In genomic region chr2:128277961-128278681, GRCh38 we compare ENCODE assay signal across 21 cellular contexts. TPM values are rescaled to one million over a fixed set of nuclear protein-coding genes. Genes with fewer than 3 reads are reported as not detected.
A peak's percentile ranks its signal among the peaks of the same experiment; 100 is the strongest.
DNase-seq lines count a peak whose midpoint lies in the region; ATAC-seq and TF ChIP-seq lines count a peak whose summit lies in the region.
"Had no signal": no experiment of that assay in that cellular context is flagged by ENCODE, and none has a peak within 500 bp of the region (broad histone marks: within the 10 kb centered on the region; RNA-seq: fewer than 3 reads in every experiment).

No MANE protein-coding gene starts in this region.

- peaks cover 18% of the 10 kb centered on the region for H3K4me1 ChIP-seq in ovary (ENCODE audit: insufficient read depth)
- H3K4me1 ChIP-seq: colonic mucosa had no signal

- TF ChIP-seq EP300 in ovary (IDR thresholded peaks at IDR 0.05): no peak

- H3K27me3 Mint-ChIP-seq in CD14-positive monocyte (ENCODE audit: low read depth in 3 of 3) (no peaks in the 10 kb centered on the region), T-helper 17 cell (no peaks in the 10 kb centered on the region)
- no peaks in the 10 kb centered on the region for H3K27me3 Mint-ChIP-seq in activated CD4-positive, alpha-beta T cell treated with anti-CD3 and anti-CD28 coated beads, Interleukin-2, amount 10 ng/mL, durations not matched to agents 24 days and 14 days
- H3K27me3 Mint-ChIP-seq: activated naive CD4-positive, alpha-beta T cell treated with anti-CD3 and anti-CD28 coated beads, Interleukin-2, amount 50 U/mL, for 24 hours had no signal

- peaks cover 24 to 45% of the 10 kb centered on the region in 2 donors for H3K36me3 Mint-ChIP-seq in CD14-positive monocyte
- H3K36me3 Mint-ChIP-seq in T-helper 17 cell (ENCODE audit: low read depth): no peaks in the 10 kb centered on the region
- peaks cover 12% of the 10 kb centered on the region for H3K36me3 Mint-ChIP-seq in activated CD4-positive, alpha-beta T cell treated with anti-CD3 and anti-CD28 coated beads, Interleukin-2, amount 10 ng/mL, durations not matched to agents 24 days and 14 days (ENCODE audit: low read depth)

- peaks cover 8 to 20% (median 17%) of the 10 kb centered on the region in 7 donors for H3K9me3 Mint-ChIP-seq in CD14-positive monocyte
- peaks cover 4% of the 10 kb centered on the region for H3K9me3 Mint-ChIP-seq in activated CD4-positive, alpha-beta T cell treated with anti-CD3 and anti-CD28 coated beads, Interleukin-2, amount 10 ng/mL, durations not matched to agents 24 days and 14 days
- H3K9me3 Mint-ChIP-seq: activated naive CD4-positive, alpha-beta T cell treated with anti-CD3 and anti-CD28 coated beads, Interleukin-2, amount 50 U/mL, for 24 hours had no signal

- no peak for TF ChIP-seq POLR2A in ovary (IDR thresholded peaks at IDR 0.05)

- H3K4me1 Mint-ChIP-seq in CD14-positive monocyte (peaks cover 27% of the 10 kb centered on the region), T-helper 17 cell (peaks cover 12% of the 10 kb centered on the region)
- peaks cover 9% of the 10 kb centered on the region for H3K4me1 Mint-ChIP-seq in activated CD4-positive, alpha-beta T cell treated with anti-CD3 and anti-CD28 coated beads, Interleukin-2, amount 10 ng/mL, durations not matched to agents 24 days and 14 days

- peak; percentile 38 for DNase-seq in CD14-positive monocyte (ENCODE audit: low spot score)
- peak in 1 of 3 donors; percentile 2 for DNase-seq in T-helper 17 cell
- peak; percentile 54 for DNase-seq in left kidney (ENCODE audit: low read depth, low spot score)
- peak in 3 of 5 donors; percentile 8 to 28 (median 13) for DNase-seq in ovary
- DNase-seq in NCI-H345 (lab: John Stamatoyannopoulos, UW): no peak
- DNase-seq in activated CD4-positive, alpha-beta T cell treated with anti-CD3 and anti-CD28 coated beads, Interleukin-2, amount 10 ng/mL, durations not matched to agents 24 days and 14 days: no peak
- DNase-seq in GOT3 (lab: John Stamatoyannopoulos, UW): no peak
- DNase-seq in UCSD-AML1 (lab: John Stamatoyannopoulos, UW; ENCODE audit: unreplicated experiment): no peak
- DNase-seq: activated CD8-positive, alpha-beta memory T cell treated with anti-CD3 and anti-CD28 coated beads, Interleukin-2, amount 50 U/mL, for 48 hours; colonic mucosa; foreskin fibroblast; hippocampal formation; NCI-H2081; NCI-H524; SIG-M5; stimulated activated CD4-positive, alpha-beta T cell treated with anti-CD3 and anti-CD28 coated beads, Interleukin-1b, Interleukin-23, amount 100 ng/mL, for 48 hours; stimulated activated naive CD8-positive, alpha-beta T cell treated with anti-CD3 and anti-CD28 coated beads, Interleukin-15, Interleukin-2, amounts not matched to agents 100 U/mL and 50 U/mL, for 24 hours had no signal

- TF ChIP-seq CTCF in CD14-positive monocyte (IDR thresholded peaks at IDR 0.05) (no peak), ovary (IDR thresholded peaks at IDR 0.05) (no peak)

- no peaks in the 10 kb centered on the region for H3K36me3 ChIP-seq in ovary
- H3K36me3 ChIP-seq: colonic mucosa had no signal

- no peak overlapping the region for H3K27ac ChIP-seq in ovary
- H3K27ac ChIP-seq: body of pancreas, colonic mucosa, KMS-11, tibial nerve had no signal

- H3K9me3 ChIP-seq in T-helper 17 cell (ENCODE audit: control insufficient read depth, low read length, poor library complexity, severe bottlenecking) (no peaks in the 10 kb centered on the region), ovary (no peaks in the 10 kb centered on the region)
- H3K9me3 ChIP-seq: body of pancreas, colonic mucosa had no signal

- intact Hi-C loops in CD14-positive monocyte (cut with micrococcal nuclease): no loop called here
- intact Hi-C loops in ovary (cut with DNase I): no loop called here
- intact Hi-C loops in activated CD4-positive, alpha-beta T cell treated with anti-CD3 and anti-CD28 coated beads, Interleukin-2, amount 10 ng/mL, durations not matched to agents 24 days and 14 days (cut with micrococcal nuclease): no loop called here

- 81 to 87% (median 81%) methylated on average over 14 of the region's 14 CpGs for WGBS in ovary, 3 donors

- H3K4me3 ChIP-seq in ovary: no peak overlapping the region
- H3K4me3 ChIP-seq: body of pancreas, colonic mucosa, tibial nerve had no signal

- no peak for ATAC-seq in T-helper 17 cell
- ATAC-seq: body of pancreas; stimulated activated naive CD8-positive, alpha-beta T cell treated with anti-CD3 and anti-CD28 coated beads, Interleukin-15, Interleukin-2, amounts not matched to agents 100 U/mL and 50 U/mL, for 24 hours had no signal

- H3K27me3 ChIP-seq in ovary: no peaks in the 10 kb centered on the region
- H3K27me3 ChIP-seq: body of pancreas, colonic mucosa, tibial nerve had no signal

- H3K4me3 Mint-ChIP-seq in CD14-positive monocyte (no peak overlapping the region), T-helper 17 cell (no peak overlapping the region)
- no peak overlapping the region for H3K4me3 Mint-ChIP-seq in activated CD4-positive, alpha-beta T cell treated with anti-CD3 and anti-CD28 coated beads, Interleukin-2, amount 10 ng/mL, durations not matched to agents 24 days and 14 days
- H3K4me3 Mint-ChIP-seq: activated naive CD4-positive, alpha-beta T cell treated with anti-CD3 and anti-CD28 coated beads, Interleukin-2, amount 50 U/mL, for 24 hours had no signal

- H3K27ac Mint-ChIP-seq in CD14-positive monocyte (no peak overlapping the region), T-helper 17 cell (peak overlapping the region; percentile 2)
- no peak overlapping the region for H3K27ac Mint-ChIP-seq in activated CD4-positive, alpha-beta T cell treated with anti-CD3 and anti-CD28 coated beads, Interleukin-2, amount 10 ng/mL, durations not matched to agents 24 days and 14 days
- H3K27ac Mint-ChIP-seq: activated naive CD4-positive, alpha-beta T cell treated with anti-CD3 and anti-CD28 coated beads, Interleukin-2, amount 50 U/mL, for 24 hours had no signal

RNA-seq across cellular contexts. Expression of gene HS6ST1, which starts 40.5 kb away (rescaled TPM):
- polyA plus RNA-seq in CD14-positive monocyte (1 to 10 TPM; 2.9 to 4.0 TPM), ovary (10 to 100 TPM; 12.9 to 45.3 TPM)
- total RNA-seq in T-helper 17 cell (10 to 100 TPM; 12.5 to 12.9 TPM), ovary (10 to 100 TPM; 23.7 to 62.5 (median 48.0) TPM)
- total RNA-seq in activated CD4-positive, alpha-beta T cell treated with anti-CD3 and anti-CD28 coated beads, Interleukin-2, amount 10 ng/mL, durations not matched to agents 24 days and 14 days: 20.1 and 22.0 TPM in 2 replicates

Comparison
In these comparisons a context has a peak if more than half of its experiments do, and no peak if none do; other contexts are left out.
1. DNase-seq: peak in CD14-positive monocyte (single experiment), left kidney (single experiment) and ovary (3 of 5); none in NCI-H345 (single experiment), activated CD4-positive, alpha-beta T cell treated with anti-CD3 and anti-CD28 coated beads, Interleukin-2, amount 10 ng/mL, durations not matched to agents 24 days and 14 days (single experiment), GOT3 (single experiment) and UCSD-AML1 (single experiment).